9 cellular contexts compared by ENCODE assay signal in genomic region chr9:131404987-131405386, GRCh38. TPM values are rescaled to one million over a fixed set of nuclear protein-coding genes. Genes with fewer than 3 reads are reported as not detected.
DNase-seq lines count a peak whose midpoint lies in the region; ATAC-seq and TF ChIP-seq lines count a peak whose summit lies in the region.
"Had no signal": no experiment of that assay in that cellular context is flagged by ENCODE, and none has a peak within 500 bp of the region (broad histone marks: within the 10 kb centered on the region; RNA-seq: fewer than 3 reads in every experiment).

No MANE protein-coding gene starts in this region.

- peaks cover 58% of the 10 kb centered on the region for H3K79me2 ChIP-seq in trophoblast cell (ENCODE audit: control insufficient read depth, insufficient read depth, low read length, poor library complexity)

- H3K27me3 Mint-ChIP-seq in CD4-positive, alpha-beta T cell, result no peaks in the 10 kb centered on the region

- peaks cover 83 to 100% (median 95%) of the 10 kb centered on the region in 3 donors for H3K4me1 ChIP-seq in esophagus squamous epithelium
- H3K4me1 ChIP-seq in trophoblast cell (ENCODE audit: control insufficient read depth in 1 of 2, insufficient read depth in 2 of 2, low read length in 2 of 2), result peaks cover 35 to 55% of the 10 kb centered on the region in 2 experiments

- H4K91ac ChIP-seq in trophoblast cell (ENCODE audit: low read depth, low read length), result no peak overlapping the region

- peaks cover 92% of the 10 kb centered on the region for H3K4me1 Mint-ChIP-seq in CD4-positive, alpha-beta T cell (ENCODE audit: low read depth)

- H3K36me3 ChIP-seq in SK-N-MC (ENCODE audit: insufficient read depth, low read length) (peaks cover 19% of the 10 kb centered on the region), esophagus squamous epithelium (no peaks in the 10 kb centered on the region), trophoblast cell (ENCODE audit: control insufficient read depth in 1 of 2, insufficient read depth in 2 of 2, low read length in 2 of 2) (peaks cover 3 to 5% of the 10 kb centered on the region in 2 experiments)

- no peak overlapping the region for H2BK120ac ChIP-seq in trophoblast cell (ENCODE audit: insufficient read depth, low read length, poor library complexity)

- TF ChIP-seq CTCF in CD4-positive, alpha-beta T cell (IDR thresholded peaks at IDR 0.05), result no peak
- TF ChIP-seq CTCF in esophagus squamous epithelium (IDR thresholded peaks at IDR 0.05), result no peak

- DNase-seq in CD4-positive, alpha-beta T cell, result no peak
- no peak for DNase-seq in SK-N-MC (ENCODE audit: low read depth, low spot score)
- no peak for DNase-seq in esophagus squamous epithelium (lab: John Stamatoyannopoulos, UW)
- no peak for DNase-seq in trophoblast cell
- DNase-seq in stimulated activated naive CD4-positive, alpha-beta T cell treated with Interleukin-2 at 50 U/mL for 16 hours (lab: John Stamatoyannopoulos, UW), result no peak
- no peak for DNase-seq in superior temporal gyrus (ENCODE audit: extremely low spot score)
- DNase-seq: NCI-H2029 treated with DMSO at 0.1 percent for 48 hours had no signal

- H3K4me3 Mint-ChIP-seq in CD4-positive, alpha-beta T cell, result peak overlapping the region; percentile 89

- peak overlapping the region; percentile 1 for H3K4me3 ChIP-seq in SK-N-MC
- H3K4me3 ChIP-seq in esophagus squamous epithelium, result no peak overlapping the region
- no peak overlapping the region for H3K4me3 ChIP-seq in trophoblast cell (ENCODE audit: low read depth, low read length)

- H3K27ac Mint-ChIP-seq in CD4-positive, alpha-beta T cell, result peak overlapping the region; percentile 86

- no peaks in the 10 kb centered on the region for H3K79me1 ChIP-seq in trophoblast cell (ENCODE audit: low read length)

- TF ChIP-seq POLR2A in esophagus squamous epithelium (IDR thresholded peaks at IDR 0.05), result no peak

- no peak overlapping the region for H2BK12ac ChIP-seq in trophoblast cell (ENCODE audit: low read length)

- no peak overlapping the region for H3K23ac ChIP-seq in trophoblast cell (ENCODE audit: low read length)

- H3K4me2 ChIP-seq in trophoblast cell (ENCODE audit: low read length), result peak overlapping the region; percentile 35

- no peak overlapping the region for H4K12ac ChIP-seq in trophoblast cell (ENCODE audit: low read depth, low read length)

- peaks cover 21% of the 10 kb centered on the region for H3K36me3 Mint-ChIP-seq in CD4-positive, alpha-beta T cell (ENCODE audit: low read depth)

- H2AFZ ChIP-seq in trophoblast cell (ENCODE audit: insufficient read depth, low read length, poor library complexity), result no peak overlapping the region

- intact Hi-C loops in CD4-positive, alpha-beta T cell (cut with DNase I, micrococcal nuclease), result loop anchor here in 1 of 2 experiments (5.0 kb wide), 1 partner anchor 33 kb away; no protein-coding TSS in a partner anchor
- intact Hi-C loops in esophagus squamous epithelium (cut with DNase I), result no loop called here

- POLR2A ChIA-PET in CD4-positive, alpha-beta T cell (lab: Charles Lee), result interaction anchor here (0.5 to 4.6 kb wide), 10 partner anchors 8 to 148 kb away, joined by 3 to 83 read pairs (median 8); no protein-coding TSS in a partner anchor

- WGBS in esophagus squamous epithelium, 2 donors, result 60 to 80% methylated on average over 1 to 2 of the region's 7 CpGs
- WGBS in trophoblast cell (ENCODE audit: extremely low coverage, insufficient coverage, insufficient read length), result no CpG with 5 or more reads among the region's 7 CpGs

- ATAC-seq in CD4-positive, alpha-beta T cell (ENCODE audit: poor library complexity), result no peak
- ATAC-seq in HG03439 (IDR thresholded peaks at IDR 0.05; ENCODE audit: unreplicated experiment) (no peak), HG02678 (IDR thresholded peaks at IDR 0.05; ENCODE audit: unreplicated experiment) (no peak)

- H2BK5ac ChIP-seq in trophoblast cell (ENCODE audit: low read depth, low read length, poor library complexity), result no peak overlapping the region

- H3K9me3 ChIP-seq in CD4-positive, alpha-beta T cell (ENCODE audit: control insufficient read depth, low read length), result no peaks in the 10 kb centered on the region
- no peaks in the 10 kb centered on the region for H3K9me3 ChIP-seq in SK-N-MC (ENCODE audit: low read depth, low read length)
- no peaks in the 10 kb centered on the region for H3K9me3 ChIP-seq in esophagus squamous epithelium
- H3K9me3 ChIP-seq in trophoblast cell (ENCODE audit: insufficient read depth, low read depth, low read length), result no peaks in the 10 kb centered on the region

- no peak overlapping the region for H2AK5ac ChIP-seq in trophoblast cell (ENCODE audit: low read length)

- no peak overlapping the region for H3K27ac ChIP-seq in CD4-positive, alpha-beta T cell (ENCODE audit: low read depth, low read length)
- H3K27ac ChIP-seq in SK-N-MC (peak overlapping the region; percentile 44; the same call in 1 of the 2 replicates), esophagus squamous epithelium (peak overlapping the region; percentile 50 to 81 (median 76)), trophoblast cell (ENCODE audit: low read depth, low read length) (peak overlapping the region; percentile 41)

- no peak overlapping the region for H3K9ac ChIP-seq in SK-N-MC (ENCODE audit: insufficient read length)
- H3K9ac ChIP-seq in trophoblast cell (ENCODE audit: low read length), result no peak overlapping the region

- H4K8ac ChIP-seq in trophoblast cell (ENCODE audit: low read depth, low read length), result no peak overlapping the region

- no peaks in the 10 kb centered on the region for H3K9me3 Mint-ChIP-seq in CD4-positive, alpha-beta T cell

- peak overlapping the region; percentile 9 for H3K14ac ChIP-seq in trophoblast cell (ENCODE audit: low read length)

- CTCF ChIA-PET in CD4-positive, alpha-beta T cell (lab: Charles Lee), result interaction anchor here (1.6 to 3.6 kb wide), 2 partner anchors 32 to 55 kb away, joined by 10 to 18 read pairs; no protein-coding TSS in a partner anchor

- H3K4ac ChIP-seq in trophoblast cell (ENCODE audit: low read depth, low read length), result peak overlapping the region; percentile 84

- H3K18ac ChIP-seq in trophoblast cell (ENCODE audit: low read length), result no peak overlapping the region

- no peaks in the 10 kb centered on the region for H3K27me3 ChIP-seq in CD4-positive, alpha-beta T cell (ENCODE audit: control insufficient read depth, insufficient read depth, low read length)
- H3K27me3 ChIP-seq in esophagus squamous epithelium (no peaks in the 10 kb centered on the region), trophoblast cell (ENCODE audit: insufficient read depth, low read length) (no peaks in the 10 kb centered on the region)

RNA-seq across cellular contexts. Expression of gene PRRC2B, which starts 11.1 kb away (rescaled TPM):
- total RNA-seq in CD4-positive, alpha-beta T cell, result 100 to 1,000 TPM; 256 to 268 TPM
- 10 to 100 TPM; 46.6 to 73.8 (median 62.9) TPM for total RNA-seq in esophagus squamous epithelium
- polyA plus RNA-seq in trophoblast cell (2013), result 115 and 121 TPM in 2 replicates
